Comparison of ENCODE assay signal across 3 cellular contexts in genomic region chr15:54481819-54482218, GRCh38.
TF ChIP-seq lines count a peak whose summit lies in the region.

No MANE protein-coding gene starts in this region.

TF ChIP-seq in SK-N-SH, 30 proteins besides CTCF, POLR2A, EP300 and RAD21 (continues in another document):
- TF ChIP-seq ZBTB33 (IDR thresholded peaks at IDR 0.05; ENCODE audit: borderline replicate concordance, low read depth) (no peak), TAF1 (IDR thresholded peaks at IDR 0.05; ENCODE audit: borderline replicate concordance, low read depth, low read length) (no peak), GABPA (IDR thresholded peaks at IDR 0.05; ENCODE audit: low read depth) (no peak), JUND (IDR thresholded peaks at IDR 0.05) (no peak), REST (IDR thresholded peaks at IDR 0.05; ENCODE audit: low read depth, low read length) (no peak), NRF1 (IDR thresholded peaks at IDR 0.05; ENCODE audit: low read depth, low read length) (no peak), RFX5 (IDR thresholded peaks at IDR 0.05; ENCODE audit: low read length) (no peak), IRF3 (IDR thresholded peaks at IDR 0.05; ENCODE audit: low read depth, low read length) (no peak), NFIC (IDR thresholded peaks at IDR 0.05; ENCODE audit: borderline replicate concordance) (no peak), FOSL2 (IDR thresholded peaks at IDR 0.05; ENCODE audit: borderline replicate concordance, low read depth) (no peak), TCF12 (IDR thresholded peaks at IDR 0.05) (no peak), YY1 (IDR thresholded peaks at IDR 0.05; ENCODE audit: low read depth) (no peak), GATA2 (CRISPR knock-in tag; IDR thresholded peaks at IDR 0.05) (no peak), SMC3 (IDR thresholded peaks at IDR 0.05; ENCODE audit: low read depth, low read length) (no peak)

TF ChIP-seq in SK-N-SH treated with all-trans-retinoic acid at 6 μM for 48 hours, 23 proteins besides CTCF, POLR2A, EP300 and RAD21:
- TF ChIP-seq BACH2 (CRISPR knock-in tag; IDR thresholded peaks at IDR 0.05; ENCODE audit: borderline replicate concordance) (no peak), CSDC2 (CRISPR knock-in tag; IDR thresholded peaks at IDR 0.05) (no peak), TSHZ2 (CRISPR knock-in tag; IDR thresholded peaks at IDR 0.05) (no peak), ZC3H10 (CRISPR knock-in tag; IDR thresholded peaks at IDR 0.05) (no peak), ZFP3 (CRISPR knock-in tag; IDR thresholded peaks at IDR 0.05) (no peak), CREB5 (CRISPR knock-in tag; IDR thresholded peaks at IDR 0.05; ENCODE audit: low read depth) (no peak), SNAI2 (CRISPR knock-in tag; IDR thresholded peaks at IDR 0.05) (no peak), ISL1 (CRISPR knock-in tag; IDR thresholded peaks at IDR 0.05) (no peak), ZNF565 (CRISPR knock-in tag; conservative IDR thresholded peaks at IDR 0.05; ENCODE audit: low read depth) (no peak), CSRNP3 (CRISPR knock-in tag; IDR thresholded peaks at IDR 0.05) (no peak), ZFP30 (CRISPR knock-in tag; IDR thresholded peaks at IDR 0.05) (no peak), ZNF8 (CRISPR knock-in tag; IDR thresholded peaks at IDR 0.05) (no peak), PPARA (CRISPR knock-in tag; IDR thresholded peaks at IDR 0.05; ENCODE audit: borderline replicate concordance) (no peak), ZNF70 (CRISPR knock-in tag; IDR thresholded peaks at IDR 0.05) (no peak), TOX (CRISPR knock-in tag; IDR thresholded peaks at IDR 0.05; ENCODE audit: borderline replicate concordance) (no peak), TCF4 (CRISPR knock-in tag; IDR thresholded peaks at IDR 0.05; ENCODE audit: borderline replicate concordance) (no peak), PATZ1 (CRISPR knock-in tag; IDR thresholded peaks at IDR 0.05; ENCODE audit: borderline replicate concordance) (no peak)

TF ChIP-seq in H1, 55 proteins besides CTCF, POLR2A, EP300 and RAD21:
- TF ChIP-seq SIX5 (IDR thresholded peaks at IDR 0.05; ENCODE audit: low read depth, low read length) (no peak), NRF1 (IDR thresholded peaks at IDR 0.05; ENCODE audit: low read depth, low read length) (no peak), BACH1 (IDR thresholded peaks at IDR 0.05; ENCODE audit: low read length) (no peak)
TF ChIP-seq in H1: peak in this region for 0.
